7 cellular contexts compared by ENCODE assay signal in genomic region chr17:2089021-2089422, GRCh38. TPM values are rescaled to one million over a fixed set of nuclear protein-coding genes. Genes with fewer than 3 reads are reported as not detected.
DNase-seq lines count a peak whose midpoint lies in the region; ATAC-seq and TF ChIP-seq lines count a peak whose summit lies in the region.

No MANE protein-coding gene starts in this region.

- DNase-seq in activated CD8-positive, alpha-beta T cell treated with anti-CD3 and anti-CD28 coated beads for 36 hours, result peak; percentile 24
- no peak for DNase-seq in left lung
- no peak for DNase-seq in KG1 (lab: John Stamatoyannopoulos, UW)
- no peak for DNase-seq in NCI-H82 treated with DMSO at 0.1 percent for 48 hours (lab: John Stamatoyannopoulos, UW; ENCODE audit: unreplicated experiment)
- DNase-seq in SIG-M5 treated with dmso at 0.1 percent for 504 hours (lab: John Stamatoyannopoulos, UW; ENCODE audit: unreplicated experiment), result no peak

- peak overlapping the region; percentile 3 to 32 for H3K4me3 ChIP-seq in left lung

- intact Hi-C loops in activated CD8-positive, alpha-beta T cell treated with anti-CD3 and anti-CD28 coated beads for 36 hours (cut with micrococcal nuclease), result loop anchor here (5.0 kb wide), 1 partner anchor 178 kb away; no protein-coding TSS in a partner anchor
- intact Hi-C loops in left lung (cut with DNase I), result no loop called here

- no peak for TF ChIP-seq CTCF in activated CD8-positive, alpha-beta T cell treated with anti-CD3 and anti-CD28 coated beads for 36 hours (IDR thresholded peaks at IDR 0.05)
- TF ChIP-seq CTCF in left lung (IDR thresholded peaks at IDR 0.05), result no peak

- H3K4me3 Mint-ChIP-seq in activated CD8-positive, alpha-beta T cell treated with anti-CD3 and anti-CD28 coated beads for 36 hours, result peak overlapping the region; percentile 77

- H3K4me1 Mint-ChIP-seq in activated CD8-positive, alpha-beta T cell treated with anti-CD3 and anti-CD28 coated beads for 36 hours (ENCODE audit: low read depth), result peaks cover 70% of the 10 kb centered on the region

- peak overlapping the region; percentile 85 for H3K27ac Mint-ChIP-seq in activated CD8-positive, alpha-beta T cell treated with anti-CD3 and anti-CD28 coated beads for 36 hours

- POLR2A ChIA-PET in activated CD8-positive, alpha-beta T cell treated with anti-CD3 and anti-CD28 coated beads for 36 hours (lab: Charles Lee), result interaction anchor here (0.7 to 2.9 kb wide), 9 partner anchors 12 to 55 kb away, joined by 3 to 14 read pairs (median 4); partner anchors contain the start of gene HIC1

- H3K4me1 ChIP-seq in left lung, result peaks cover 57 to 93% of the 10 kb centered on the region in 2 donors

- peak; percentile 25 for ATAC-seq in GM19043 (IDR thresholded peaks at IDR 0.05; ENCODE audit: low read depth, unreplicated experiment)
- peak; percentile 20 for ATAC-seq in HG02885 (IDR thresholded peaks at IDR 0.05; ENCODE audit: poor library complexity, unreplicated experiment)
- peak; percentile 14 for ATAC-seq in activated CD8-positive, alpha-beta T cell treated with anti-CD3 and anti-CD28 coated beads for 36 hours
- ATAC-seq in left lung, result no peak

- no peaks in the 10 kb centered on the region for H3K9me3 Mint-ChIP-seq in activated CD8-positive, alpha-beta T cell treated with anti-CD3 and anti-CD28 coated beads for 36 hours

- peaks cover 38% of the 10 kb centered on the region for H3K36me3 Mint-ChIP-seq in activated CD8-positive, alpha-beta T cell treated with anti-CD3 and anti-CD28 coated beads for 36 hours (ENCODE audit: low read depth)

- H3K36me3 ChIP-seq in left lung, result no peaks in the 10 kb centered on the region

- no peaks in the 10 kb centered on the region for H3K27me3 ChIP-seq in left lung

- no peaks in the 10 kb centered on the region for H3K27me3 Mint-ChIP-seq in activated CD8-positive, alpha-beta T cell treated with anti-CD3 and anti-CD28 coated beads for 36 hours

- no peaks in the 10 kb centered on the region for H3K9me3 ChIP-seq in left lung

- CTCF ChIA-PET in activated CD8-positive, alpha-beta T cell treated with anti-CD3 and anti-CD28 coated beads for 36 hours (lab: Charles Lee), result interaction anchor here (0.8 to 6.8 kb wide), 9 partner anchors 12 to 194 kb away, joined by 3 to 74 read pairs (median 4); partner anchors contain the start of gene HIC1

- H3K27ac ChIP-seq in left lung, result peak overlapping the region; percentile 69 to 87

RNA-seq across cellular contexts. Expression of gene HIC1, which starts 34.1 kb away (rescaled TPM):
- 10 to 100 TPM; 35.1 TPM for total RNA-seq in activated CD8-positive, alpha-beta T cell treated with anti-CD3 and anti-CD28 coated beads for 36 hours
- 10 to 100 TPM; 25.5 to 28.2 TPM for total RNA-seq in left lung

RNA-seq across cellular contexts. Expression of gene OVCA2, which starts 47.2 kb away (rescaled TPM):
- total RNA-seq in activated CD8-positive, alpha-beta T cell treated with anti-CD3 and anti-CD28 coated beads for 36 hours, result 10 to 100 TPM; 28.0 to 28.5 TPM
- total RNA-seq in left lung, result 10 to 100 TPM; 26.1 to 28.7 TPM

RNA-seq across cellular contexts. Expression of gene DPH1, which starts 59.1 kb away (rescaled TPM):
- 10 to 100 TPM; 27.8 to 32.5 TPM for total RNA-seq in activated CD8-positive, alpha-beta T cell treated with anti-CD3 and anti-CD28 coated beads for 36 hours
- total RNA-seq in left lung, result 10 to 100 TPM; 30.7 to 36.0 TPM
